ENCODE assay signal across 8 cellular contexts in genomic region chr2:240568678-240569522, GRCh38. TPM values are rescaled to one million over a fixed set of nuclear protein-coding genes. Genes with fewer than 3 reads are reported as not detected.
DNase-seq lines count a peak whose midpoint lies in the region; ATAC-seq and TF ChIP-seq lines count a peak whose summit lies in the region.

No MANE protein-coding gene starts in this region.

- H3K79me1 ChIP-seq in trophoblast cell (ENCODE audit: low read length), result peaks cover 13% of the 10 kb centered on the region

- H3K4me3 ChIP-seq in right atrium auricular region, result peak overlapping the region; percentile 77 to 81
- H3K4me3 ChIP-seq in trophoblast cell (ENCODE audit: low read depth, low read length), result peak overlapping the region; percentile 79

- H3K27ac ChIP-seq in right atrium auricular region (peak overlapping the region; percentile 76 to 80), trophoblast cell (ENCODE audit: low read depth, low read length) (peak overlapping the region; percentile 51)

- TF ChIP-seq CTCF in right atrium auricular region (IDR thresholded peaks at IDR 0.05), result no peak

- no peak overlapping the region for H3K23ac ChIP-seq in trophoblast cell (ENCODE audit: low read length)

- no CpG with 5 or more reads among the region's 93 CpGs for WGBS in trophoblast cell (ENCODE audit: extremely low coverage, insufficient coverage, insufficient read length)

- H2BK12ac ChIP-seq in trophoblast cell (ENCODE audit: low read length), result no peak overlapping the region

- H4K12ac ChIP-seq in trophoblast cell (ENCODE audit: low read depth, low read length), result peak overlapping the region; percentile 48

- H3K36me3 ChIP-seq in right atrium auricular region, result peaks cover 5% of the 10 kb centered on the region
- peaks cover 5% of the 10 kb centered on the region in 2 experiments for H3K36me3 ChIP-seq in trophoblast cell (ENCODE audit: control insufficient read depth in 1 of 2, insufficient read depth in 2 of 2, low read length in 2 of 2)

- H3K4me1 ChIP-seq in right atrium auricular region (peaks cover 0 to 55% of the 10 kb centered on the region in 2 donors), trophoblast cell (ENCODE audit: control insufficient read depth in 1 of 2, insufficient read depth in 2 of 2, low read length in 2 of 2) (peaks cover 28 to 39% of the 10 kb centered on the region in 2 experiments)

- H3K4me2 ChIP-seq in trophoblast cell (ENCODE audit: low read length), result peak overlapping the region; percentile 79

- H3K9me3 ChIP-seq in right atrium auricular region (no peaks in the 10 kb centered on the region), trophoblast cell (ENCODE audit: insufficient read depth, low read depth, low read length) (no peaks in the 10 kb centered on the region)

- H2BK120ac ChIP-seq in trophoblast cell (ENCODE audit: insufficient read depth, low read length, poor library complexity), result peak overlapping the region; percentile 46

- peak overlapping the region; percentile 66 for H4K8ac ChIP-seq in trophoblast cell (ENCODE audit: low read depth, low read length)

- peak overlapping the region; percentile 82 for H3K14ac ChIP-seq in trophoblast cell (ENCODE audit: low read length)

- no peaks in the 10 kb centered on the region for H3K79me2 ChIP-seq in trophoblast cell (ENCODE audit: control insufficient read depth, insufficient read depth, low read length, poor library complexity)

- peak; percentile 18 for ATAC-seq in GM18505 (IDR thresholded peaks at IDR 0.05; ENCODE audit: unreplicated experiment)
- ATAC-seq in HG03342 (IDR thresholded peaks at IDR 0.05; ENCODE audit: unreplicated experiment), result peak; percentile 25
- ATAC-seq in GM21576 (IDR thresholded peaks at IDR 0.05; ENCODE audit: unreplicated experiment), result no peak

- peak overlapping the region; percentile 70 for H3K4ac ChIP-seq in trophoblast cell (ENCODE audit: low read depth, low read length)

- peak overlapping the region; percentile 66 for H3K9ac ChIP-seq in trophoblast cell (ENCODE audit: low read length)

- peak overlapping the region; percentile 86 for H4K91ac ChIP-seq in trophoblast cell (ENCODE audit: low read depth, low read length)

- peak; percentile 60 for TF ChIP-seq POLR2A in GM18505 (IDR thresholded peaks at IDR 0.05; ENCODE audit: borderline replicate concordance, extremely low read depth, insufficient read depth, insufficient read length)

- H3K18ac ChIP-seq in trophoblast cell (ENCODE audit: low read length), result peak overlapping the region; percentile 92

- DNase-seq in AG08395 (ENCODE audit: low spot score) (peak; percentile 49), RKO (ENCODE audit: low spot score) (peak; percentile 72), amygdala (lab: John Stamatoyannopoulos, UW) (peak in 31 of 56 donors; percentile 30 to 77 (median 49)), right atrium auricular region (ENCODE audit: low spot score) (no peak), trophoblast cell (peak in 1 of 2 donors; percentile 54)

- peak overlapping the region; percentile 71 for H2AFZ ChIP-seq in trophoblast cell (ENCODE audit: insufficient read depth, low read length, poor library complexity)

- H2BK5ac ChIP-seq in trophoblast cell (ENCODE audit: low read depth, low read length, poor library complexity), result no peak overlapping the region

- H3K27me3 ChIP-seq in right atrium auricular region (no peaks in the 10 kb centered on the region), trophoblast cell (ENCODE audit: insufficient read depth, low read length) (no peaks in the 10 kb centered on the region)

- peak overlapping the region; percentile 57 for H2AK5ac ChIP-seq in trophoblast cell (ENCODE audit: low read length)

RNA-seq across cellular contexts. Expression of gene RNPEPL1, which starts 0.6 kb away (rescaled TPM):
- total RNA-seq in right atrium auricular region, result 10 to 100 TPM; 62.0 to 76.3 TPM
- 43.3 and 44.3 TPM in 2 replicates for polyA plus RNA-seq in trophoblast cell (2013)

RNA-seq across cellular contexts. Expression of gene DUSP28, which starts 8.7 kb away (rescaled TPM):
- total RNA-seq in right atrium auricular region, result 10 to 100 TPM; 12.0 to 17.5 TPM
- polyA plus RNA-seq in trophoblast cell (2013), result 3.2 and 3.3 TPM in 2 replicates

RNA-seq across cellular contexts. Expression of gene ANKMY1, which starts 11.1 kb away (rescaled TPM):
- 1 to 10 TPM; 3.7 to 7.9 TPM for total RNA-seq in right atrium auricular region
- 4.7 and 5.0 TPM in 2 replicates for polyA plus RNA-seq in trophoblast cell (2013)

RNA-seq across cellular contexts. Expression of gene CAPN10, which starts 17.6 kb away (rescaled TPM):
- 10 to 100 TPM; 14.1 to 14.6 TPM for total RNA-seq in right atrium auricular region
- 13.6 and 13.9 TPM in 2 replicates for polyA plus RNA-seq in trophoblast cell (2013)

RNA-seq across cellular contexts. Expression of gene GPR35, which starts 56.4 kb away (rescaled TPM):
- total RNA-seq in right atrium auricular region, result under 1 TPM; 0.56 to 0.86 TPM
- polyA plus RNA-seq in trophoblast cell (2013), result 0.68 and 0.96 TPM in 2 replicates
